Comparison of ENCODE assay signal across 22 cellular contexts in the genomic region with DNA sequence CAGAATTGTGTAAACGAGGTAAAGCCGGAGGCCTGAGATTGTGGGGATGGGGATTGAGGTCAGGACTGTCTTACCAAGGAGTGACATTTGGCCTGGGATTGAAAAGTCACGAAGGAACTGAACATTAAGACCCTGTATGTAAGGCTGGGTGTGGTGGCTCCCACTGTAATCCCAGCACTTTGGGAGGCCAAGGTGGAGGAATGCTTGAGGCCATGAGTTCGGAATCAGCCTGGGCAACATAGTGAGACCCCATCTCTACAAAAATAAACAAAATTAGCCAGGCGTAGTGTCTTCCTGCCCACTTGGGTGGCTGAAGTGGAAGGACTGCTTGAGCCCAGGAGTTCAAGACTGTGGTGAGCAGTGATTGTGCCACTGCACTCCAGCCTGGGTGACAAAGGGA.
"Had no signal": no experiment of that assay in that cellular context is flagged by ENCODE, and none has a peak within 500 bp of the region (broad histone marks: within the 10 kb centered on the region; RNA-seq: fewer than 3 reads in every experiment).

No MANE protein-coding gene starts in this region.

- H3K4me1 ChIP-seq: gastrocnemius medialis, left lung, lower lobe of right lung had no signal

- H3K9me3 ChIP-seq: esophagus muscularis mucosa, gastrocnemius medialis, heart right ventricle, left lung, lower lobe of right lung, mucosa of descending colon had no signal

- FAIRE-seq: colon, endothelial cell of umbilical vein, islet of Langerhans, keratinocyte had no signal

- H3K36me3 ChIP-seq: esophagus muscularis mucosa, gastrocnemius medialis, heart right ventricle, left lung, lower lobe of right lung had no signal

- H3K4me3 Mint-ChIP-seq: mesothelial cell of epicardium had no signal

- H3K36me3 Mint-ChIP-seq: mesothelial cell of epicardium had no signal

- DNase-seq: dermis blood vessel endothelial cell; dorsolateral prefrontal cortex; effector CD4-positive, alpha-beta T cell; effector memory CD4-positive, alpha-beta T cell; foreskin melanocyte; gastrocnemius medialis; glutamatergic neuron; heart right ventricle; hippocampal formation; left cardiac atrium; left lung; left ventricle myocardium superior; lower lobe of right lung; mesenchymal stem cell; mucosa of descending colon had no signal

- H3K9me3 Mint-ChIP-seq: mesothelial cell of epicardium had no signal

- H3K27ac ChIP-seq: coronary artery, dorsolateral prefrontal cortex, esophagus muscularis mucosa, gastrocnemius medialis, heart right ventricle, left lung, lower lobe of right lung had no signal

- H3K4me3 ChIP-seq: coronary artery, dorsolateral prefrontal cortex, esophagus muscularis mucosa, gastrocnemius medialis, heart right ventricle, left lung, lower lobe of right lung, mucosa of descending colon had no signal

- H3K27ac Mint-ChIP-seq: mesothelial cell of epicardium had no signal

- ATAC-seq: gastrocnemius medialis, heart right ventricle, left cardiac atrium, left lung, left ventricle myocardium superior, lower lobe of right lung had no signal
